In genomic region chrX:118740276-118740889, GRCh38 we compare ENCODE assay signal across 20 cellular contexts. TPM values are rescaled to one million over a fixed set of nuclear protein-coding genes. Genes with fewer than 3 reads are reported as not detected.
DNase-seq lines count a peak whose midpoint lies in the region; ATAC-seq, FAIRE-seq and TF ChIP-seq lines count a peak whose summit lies in the region.
"Had no signal": no experiment of that assay in that cellular context is flagged by ENCODE, and none has a peak within 500 bp of the region (broad histone marks: within the 10 kb centered on the region; RNA-seq: fewer than 3 reads in every experiment).

No MANE protein-coding gene starts in this region.

- peak; percentile 21 for ATAC-seq in left lung
- no peak for ATAC-seq in stimulated activated naive B cell treated with anti-CD40 and anti-IgM and Interleukin-4, amounts not matched to agents 10 μg/mL and 1 μg/mL and 100 μg/mL, for 72 hours (replicated peaks)

- H3K27ac ChIP-seq in astrocyte (ENCODE audit: low read depth, low read length) (no peak overlapping the region), left lung (no peak overlapping the region), breast epithelium (no peak overlapping the region)
- H3K27ac ChIP-seq: BLaER1, PC-9, SJSA1 had no signal

- peaks cover under 1% of the 10 kb centered on the region for H3K4me1 Mint-ChIP-seq in astrocyte (ENCODE audit: low read depth, unreplicated experiment)
- H3K4me1 Mint-ChIP-seq in stimulated activated naive B cell treated with anti-CD40 and anti-IgM and Interleukin-4, amounts not matched to agents 10 μg/mL and 1 μg/mL and 100 μg/mL, for 72 hours, result peaks cover 13 to 40% of the 10 kb centered on the region in 2 donors
- H3K4me1 Mint-ChIP-seq: CD4-positive, CD25-positive, alpha-beta regulatory T cell had no signal

- no peak overlapping the region for H3K4me3 ChIP-seq in astrocyte (ENCODE audit: insufficient read depth, low read depth, low read length)
- H3K4me3 ChIP-seq in left lung, result no peak overlapping the region
- no peak overlapping the region for H3K4me3 ChIP-seq in breast epithelium
- H3K4me3 ChIP-seq: BLaER1, PC-9, SJSA1 had no signal

- H3K9me3 Mint-ChIP-seq in astrocyte (ENCODE audit: unreplicated experiment), result no peaks in the 10 kb centered on the region
- H3K9me3 Mint-ChIP-seq in stimulated activated naive B cell treated with anti-CD40 and anti-IgM and Interleukin-4, amounts not matched to agents 10 μg/mL and 1 μg/mL and 100 μg/mL, for 72 hours, result peaks cover 5 to 8% of the 10 kb centered on the region in 2 donors
- H3K9me3 Mint-ChIP-seq: HFFc6 had no signal

- no peak overlapping the region for H3K27ac Mint-ChIP-seq in astrocyte (ENCODE audit: unreplicated experiment)
- H3K27ac Mint-ChIP-seq in stimulated activated naive B cell treated with anti-CD40 and anti-IgM and Interleukin-4, amounts not matched to agents 10 μg/mL and 1 μg/mL and 100 μg/mL, for 72 hours, result peak overlapping the region; percentile 81
- H3K27ac Mint-ChIP-seq: CD4-positive, CD25-positive, alpha-beta regulatory T cell; HFFc6 had no signal

- peak; percentile 71 for FAIRE-seq in H54 (lab: Jason Lieb, UNC)
- FAIRE-seq in astrocyte (lab: Jason Lieb, UNC), result peak; percentile 70
- FAIRE-seq: D721Med had no signal

- H3K4me2 ChIP-seq in astrocyte (ENCODE audit: low read length), result no peak overlapping the region
- H3K4me2 ChIP-seq: BLaER1, PC-9 had no signal

- H3K9ac ChIP-seq in astrocyte (ENCODE audit: low read length), result no peak overlapping the region
- H3K9ac ChIP-seq: BLaER1 had no signal

- DNase-seq in H54 (ENCODE audit: insufficient read length, low spot score), result no peak
- DNase-seq in astrocyte (ENCODE audit: low read depth), result no peak
- DNase-seq in left lung, result no peak
- no peak for DNase-seq in stimulated activated naive B cell treated with anti-CD40 and anti-IgM and Interleukin-4, amounts not matched to agents 10 μg/mL and 1 μg/mL and 100 μg/mL, for 72 hours
- DNase-seq in NCI-H2081 treated with DMSO at 0.1 percent for 48 hours (lab: John Stamatoyannopoulos, UW), result no peak
- no peak for DNase-seq in breast epithelium (ENCODE audit: low spot score in 2 of 2)
- DNase-seq in dedifferentiated amniotic fluid mesenchymal stem cell (ENCODE audit: extremely low spot score), result no peak
- DNase-seq: CD4-positive, CD25-positive, alpha-beta regulatory T cell; H7; HFFc6; KBM-7; MM.1S; NCI-H2029; NCI-H526 treated with DMSO at 0.1 percent for 48 hours; Right ventricle myocardium superior; RPMI8226 had no signal

- H2AFZ ChIP-seq in astrocyte (ENCODE audit: low read depth, low read length), result no peak overlapping the region
- H2AFZ ChIP-seq: PC-9 had no signal

- no peaks in the 10 kb centered on the region for H3K36me3 Mint-ChIP-seq in astrocyte (ENCODE audit: low read depth, unreplicated experiment)
- peaks cover 30 to 44% of the 10 kb centered on the region in 2 donors for H3K36me3 Mint-ChIP-seq in stimulated activated naive B cell treated with anti-CD40 and anti-IgM and Interleukin-4, amounts not matched to agents 10 μg/mL and 1 μg/mL and 100 μg/mL, for 72 hours
- H3K36me3 Mint-ChIP-seq: CD4-positive, CD25-positive, alpha-beta regulatory T cell had no signal

- no peaks in the 10 kb centered on the region for H3K27me3 Mint-ChIP-seq in astrocyte (ENCODE audit: low read depth, unreplicated experiment)
- no peaks in the 10 kb centered on the region for H3K27me3 Mint-ChIP-seq in stimulated activated naive B cell treated with anti-CD40 and anti-IgM and Interleukin-4, amounts not matched to agents 10 μg/mL and 1 μg/mL and 100 μg/mL, for 72 hours

- intact Hi-C loops in left lung (cut with DNase I) (no loop called here), breast epithelium (cut with DNase I; ENCODE audit: low total_unique reads) (no loop called here)

- no peak overlapping the region for H3K4me3 Mint-ChIP-seq in astrocyte (ENCODE audit: unreplicated experiment)
- no peak overlapping the region for H3K4me3 Mint-ChIP-seq in stimulated activated naive B cell treated with anti-CD40 and anti-IgM and Interleukin-4, amounts not matched to agents 10 μg/mL and 1 μg/mL and 100 μg/mL, for 72 hours
- H3K4me3 Mint-ChIP-seq: CD4-positive, CD25-positive, alpha-beta regulatory T cell; HFFc6 had no signal

- H4K20me1 ChIP-seq in astrocyte (ENCODE audit: insufficient read depth, low read length), result no peaks in the 10 kb centered on the region
- H4K20me1 ChIP-seq: BLaER1 had no signal

- TF ChIP-seq POLR2A in H54 (IDR thresholded peaks at IDR 0.05; ENCODE audit: low read depth, low read length) (no peak), breast epithelium (IDR thresholded peaks at IDR 0.05) (no peak)

- H3K79me2 ChIP-seq in astrocyte (ENCODE audit: insufficient read depth, low read length), result peaks cover 14% of the 10 kb centered on the region

- H3K36me3 ChIP-seq in astrocyte (ENCODE audit: insufficient read depth, low read length), result no peaks in the 10 kb centered on the region
- H3K36me3 ChIP-seq in left lung, result peaks cover 0 to 3% of the 10 kb centered on the region in 2 donors
- no peaks in the 10 kb centered on the region for H3K36me3 ChIP-seq in breast epithelium
- H3K36me3 ChIP-seq: BLaER1, SJSA1 had no signal

- H3K27me3 ChIP-seq in astrocyte (ENCODE audit: insufficient read depth, low read length), result no peaks in the 10 kb centered on the region
- no peaks in the 10 kb centered on the region for H3K27me3 ChIP-seq in left lung
- H3K27me3 ChIP-seq in breast epithelium, result peaks cover 0 to 6% of the 10 kb centered on the region in 2 donors
- H3K27me3 ChIP-seq: BLaER1, SJSA1 had no signal

- TF ChIP-seq CTCF in astrocyte (IDR thresholded peaks at IDR 0.05; ENCODE audit: insufficient read depth, low read depth, low read length), result no peak
- TF ChIP-seq CTCF in left lung (IDR thresholded peaks at IDR 0.05), result no peak
- TF ChIP-seq CTCF in breast epithelium (IDR thresholded peaks at IDR 0.05), result no peak

- no peaks in the 10 kb centered on the region for H3K9me3 ChIP-seq in astrocyte (ENCODE audit: insufficient read depth, low read depth, low read length)
- H3K9me3 ChIP-seq in left lung, result no peaks in the 10 kb centered on the region
- peaks cover 0 to 7% of the 10 kb centered on the region in 2 donors for H3K9me3 ChIP-seq in breast epithelium
- H3K9me3 ChIP-seq: SJSA1 had no signal

- H3K4me1 ChIP-seq in astrocyte (ENCODE audit: insufficient read depth, low read length), result no peaks in the 10 kb centered on the region
- peaks cover 0 to 9% of the 10 kb centered on the region in 2 donors for H3K4me1 ChIP-seq in left lung
- no peaks in the 10 kb centered on the region for H3K4me1 ChIP-seq in breast epithelium

RNA-seq across cellular contexts. Expression of gene IL13RA1, which starts 13.0 kb away (rescaled TPM):
- total RNA-seq in astrocyte, result 39.3 and 41.1 TPM in 2 replicates
- 10 to 100 TPM; 77.8 to 87.3 TPM for total RNA-seq in left lung
- 10 to 100 TPM; 71.4 to 80.8 (median 77.4) TPM for total RNA-seq in breast epithelium
- total RNA-seq: CD4-positive, CD25-positive, alpha-beta regulatory T cell had no signal
